ENCODE assay signal across 18 cellular contexts in genomic region chr22:37000676-37001534, GRCh38. TPM values are rescaled to one million over a fixed set of nuclear protein-coding genes. Genes with fewer than 3 reads are reported as not detected.
DNase-seq lines count a peak whose midpoint lies in the region; ATAC-seq, FAIRE-seq and TF ChIP-seq lines count a peak whose summit lies in the region.
"Had no signal": no experiment of that assay in that cellular context is flagged by ENCODE, and none has a peak within 500 bp of the region (broad histone marks: within the 10 kb centered on the region; RNA-seq: fewer than 3 reads in every experiment).

No MANE protein-coding gene starts in this region.

- ATAC-seq in HCT116, result no peak

- DNase-seq in HCT116 (ENCODE audit: low read depth, low spot score), result no peak
- peak; percentile 15 for DNase-seq in kidney
- DNase-seq in urothelium cell line (ENCODE audit: low spot score), result no peak
- DNase-seq in frontal cortex (ENCODE audit: low spot score in 2 of 2), result no peak
- no peak for DNase-seq in BE2C
- DNase-seq: ACHN; Caco-2; CD4-positive, alpha-beta T cell; GM23248; HCEC 1CT had no signal

- RAD21 ChIA-PET in HCT116 (lab: Charles Lee; ENCODE audit: low non-redundant PET in 1 of 2, low total read pairs in 2 of 2, uncharacterized antibody in 2 of 2, unreplicated experiment in 2 of 2), result no interaction called here

- TF ChIP-seq RAD21 in HCT116 (IDR thresholded peaks at IDR 0.05; ENCODE audit: low read depth), result no peak

- intact Hi-C loops in HCT116 (cut with micrococcal nuclease) (no loop called here), kidney (cut with DNase I) (no loop called here)

- CTCF ChIA-PET in HCT116 (lab: Charles Lee) (interaction anchor here (1.1 kb wide), 1 partner anchor 24 kb away, joined by 3 read pairs; no protein-coding TSS in a partner anchor), HEK293 (lab: Yijun Ruan, JAX) (no interaction called here)

- TF ChIP-seq POLR2A in HCT116 (IDR thresholded peaks at IDR 0.05; ENCODE audit: borderline replicate concordance, extremely low read depth, insufficient read depth, insufficient read length), result no peak

- no peaks in the 10 kb centered on the region for H3K79me2 ChIP-seq in HCT116 (ENCODE audit: insufficient read depth, low read length)

- no peaks in the 10 kb centered on the region for H4K20me1 ChIP-seq in HCT116 (ENCODE audit: insufficient read depth)

- no peak for TF ChIP-seq CTCF in HCT116 (IDR thresholded peaks at IDR 0.05 in 2 of 3, conservative IDR thresholded peaks at IDR 0.05 in 1 of 3; ENCODE audit: borderline replicate concordance in 1 of 3, insufficient read depth in 1 of 3, low read depth in 2 of 3, low read length in 2 of 3)
- no peak for TF ChIP-seq CTCF in HEK293 (tag by site-specific recombination; IDR thresholded peaks at IDR 0.05)
- TF ChIP-seq CTCF in kidney (IDR thresholded peaks at IDR 0.05; ENCODE audit: borderline replicate concordance, extremely low read depth, insufficient read depth), result no peak
- TF ChIP-seq CTCF in BE2C (IDR thresholded peaks at IDR 0.05; ENCODE audit: low read depth, low read length), result no peak

- BruUV-seq in HCT116 (replicated peaks; lab: Mats Ljungman, UMichigan), result no TSS peak

- H3K27me3 ChIP-seq in HCT116 (ENCODE audit: insufficient read depth, low read length) (no peaks in the 10 kb centered on the region), BE2C (peaks cover 4% of the 10 kb centered on the region)

- H2AFZ ChIP-seq in HCT116 (ENCODE audit: low read depth, low read length, poor library complexity, severe bottlenecking), result no peak overlapping the region
- H2AFZ ChIP-seq: GM23248 had no signal

- POLR2A ChIA-PET in HCT116 (lab: Charles Lee) (no interaction called here), HEK293 (lab: Yijun Ruan, JAX) (no interaction called here)

- FAIRE-seq in kidney (lab: Jason Lieb, UNC) (no peak), urothelium cell line (lab: Jason Lieb, UNC) (peak; percentile 37), frontal cortex (lab: Jason Lieb, UNC) (no peak)
- FAIRE-seq: A204.1, D721Med, G401.6, GM12892, GM18507, H54 had no signal

- no peaks in the 10 kb centered on the region for H3K9me2 ChIP-seq in HCT116 (ENCODE audit: insufficient read depth)

- H3K27ac ChIP-seq in HCT116 (ENCODE audit: low read depth, low read length) (no peak overlapping the region), HEK293 (ENCODE audit: extremely low read depth, low read depth, low read length) (no peak overlapping the region), kidney (ENCODE audit: low read depth in 2 of 2, low read length in 2 of 2) (no peak overlapping the region)
- H3K27ac ChIP-seq: C4-2B, GM23248 had no signal

- peaks cover 17 to 29% of the 10 kb centered on the region in 2 experiments for H3K4me1 ChIP-seq in HCT116 (ENCODE audit: control insufficient read depth in 1 of 2, insufficient read depth in 2 of 2, low read length in 2 of 2)
- H3K4me1 ChIP-seq in HEK293 (ENCODE audit: control insufficient read depth, insufficient read depth, low read length), result no peaks in the 10 kb centered on the region; the same call in 1 of the 2 replicates
- H3K4me1 ChIP-seq in kidney (ENCODE audit: control insufficient read depth in 1 of 2, insufficient read depth in 1 of 2, low read depth in 1 of 2, low read length in 2 of 2), result no peaks in the 10 kb centered on the region
- no peaks in the 10 kb centered on the region for H3K4me1 ChIP-seq in BE2C

- no peaks in the 10 kb centered on the region for H3K36me3 ChIP-seq in HCT116 (ENCODE audit: control insufficient read depth in 1 of 2, insufficient read depth in 2 of 2, low read length in 2 of 2)
- no peaks in the 10 kb centered on the region for H3K36me3 ChIP-seq in HEK293 (ENCODE audit: control insufficient read depth in 2 of 2, insufficient read depth in 1 of 2, low read length in 2 of 2)
- H3K36me3 ChIP-seq in kidney (ENCODE audit: control insufficient read depth in 1 of 2, insufficient read depth in 2 of 2, low read length in 2 of 2), result no peaks in the 10 kb centered on the region
- no peaks in the 10 kb centered on the region for H3K36me3 ChIP-seq in BE2C

- H3K9ac ChIP-seq in HCT116 (ENCODE audit: low read length) (no peak overlapping the region), kidney (ENCODE audit: low read length in 2 of 2) (no peak overlapping the region)
- H3K9ac ChIP-seq: GM23248 had no signal

- peaks cover 0 to 4% of the 10 kb centered on the region in 2 experiments; a peak in 1 of 4 replicates for H3K9me3 ChIP-seq in HCT116 (ENCODE audit: control insufficient read depth in 1 of 2, insufficient read depth in 1 of 2, low read depth in 1 of 2, low read length in 2 of 2)
- no peaks in the 10 kb centered on the region; the same call in 1 of the 2 replicates for H3K9me3 ChIP-seq in HEK293 (ENCODE audit: control insufficient read depth, insufficient read depth, low read depth, low read length)
- no peaks in the 10 kb centered on the region for H3K9me3 ChIP-seq in kidney (ENCODE audit: control insufficient read depth in 1 of 2, low read length in 2 of 2)
- no peaks in the 10 kb centered on the region for H3K9me3 ChIP-seq in BE2C
- H3K9me3 ChIP-seq: Caco-2 had no signal

- H3K4me3 ChIP-seq in HCT116 (replicated peaks in 1 of 2; ENCODE audit: low read depth in 1 of 2, low read length in 2 of 2) (no peak overlapping the region), HEK293 (ENCODE audit: low read depth, low read length) (no peak overlapping the region), kidney (ENCODE audit: low read length in 2 of 2) (no peak overlapping the region), BE2C (ENCODE audit: low read depth, low read length) (no peak overlapping the region)
- H3K4me3 ChIP-seq: GM23248 had no signal

- peak overlapping the region; percentile 71 for H3K4me2 ChIP-seq in HCT116 (ENCODE audit: low read length)

TF ChIP-seq in HCT116, 20 proteins besides CTCF, POLR2A, EP300 and RAD21 (continues in another document):
- no peak for TF ChIP-seq SP1 (IDR thresholded peaks at IDR 0.05; ENCODE audit: low read depth)
- no peak for TF ChIP-seq POLR2AphosphoS5 (IDR thresholded peaks at IDR 0.05; ENCODE audit: low read depth, low read length)
- TF ChIP-seq ZBTB33 (IDR thresholded peaks at IDR 0.05; ENCODE audit: extremely low read depth, insufficient replicate concordance, low read length), result no peak
- no peak for TF ChIP-seq CEBPB (IDR thresholded peaks at IDR 0.05; ENCODE audit: low read depth)
- TF ChIP-seq JUND (IDR thresholded peaks at IDR 0.05), result no peak
- TF ChIP-seq TCF7L2 (IDR thresholded peaks at IDR 0.05; ENCODE audit: borderline replicate concordance, extremely low read depth, insufficient read depth, insufficient read length), result no peak
- no peak for TF ChIP-seq CBX3 (IDR thresholded peaks at IDR 0.05; ENCODE audit: low read depth)

TF ChIP-seq in HEK293, 187 proteins besides CTCF, POLR2A, EP300 and RAD21:
- TF ChIP-seq ZNF23 (tag by site-specific recombination; IDR thresholded peaks at IDR 0.05; ENCODE audit: borderline replicate concordance) (peak; percentile 62; the same call in 1 of the 2 replicates), SP3 (tag by site-specific recombination; IDR thresholded peaks at IDR 0.05) (no peak), ZBTB17 (tag by site-specific recombination; IDR thresholded peaks at IDR 0.05) (peak; percentile 86)

RNA-seq across cellular contexts. Expression of gene TST, which starts 18.3 kb away (rescaled TPM):
- 32.1 TPM for total RNA-seq in HCT116 (2021; ENCODE audit: unreplicated experiment)
- 30.4 and 32.5 TPM in 2 replicates for polyA plus RNA-seq in HCT116 (2012)
- 48.7 TPM for total RNA-seq in kidney
- polyA plus RNA-seq in kidney (ENCODE audit: insufficient read depth, low read depth, low replicate concordance), result 283 TPM
- 4.9 TPM for total RNA-seq in frontal cortex
- 11.4 TPM for polyA plus RNA-seq in BE2C (2012; ENCODE audit: insufficient read depth, insufficient read length, low read depth)
- total RNA-seq: CD4-positive, alpha-beta T cell had no signal

RNA-seq across cellular contexts. Expression of gene MPST, which starts 18.6 kb away (rescaled TPM):
- total RNA-seq in HCT116 (2021; ENCODE audit: unreplicated experiment) (68.6 TPM), kidney (44.4 TPM), frontal cortex (22.0 TPM)
- polyA plus RNA-seq in HCT116 (2012), result 65.4 and 69.3 TPM in 2 replicates
- polyA plus RNA-seq in kidney (ENCODE audit: insufficient read depth, low read depth, low replicate concordance), result 167 TPM
- polyA plus RNA-seq in BE2C (2012; ENCODE audit: insufficient read depth, insufficient read length, low read depth), result 113 TPM

RNA-seq across cellular contexts. Expression of gene KCTD17, which starts 50.6 kb away (rescaled TPM):
- total RNA-seq in HCT116 (2021; ENCODE audit: unreplicated experiment) (23.4 TPM), kidney (13.9 TPM), frontal cortex (35.1 TPM)
- polyA plus RNA-seq in HCT116 (2012), result 21.3 and 24.4 TPM in 2 replicates
- 9.6 TPM for polyA plus RNA-seq in kidney (ENCODE audit: insufficient read depth, low read depth, low replicate concordance)
- 105 TPM for polyA plus RNA-seq in BE2C (2012; ENCODE audit: insufficient read depth, insufficient read length, low read depth)
